ENCODE assay signal across 23 cellular contexts in genomic region chr7:25549315-25549933, GRCh38.
"Had no signal": no experiment of that assay in that cellular context is flagged by ENCODE, and none has a peak within 500 bp of the region (broad histone marks: within the 10 kb centered on the region; RNA-seq: fewer than 3 reads in every experiment).

No MANE protein-coding gene starts in this region.

- H3K4me1 ChIP-seq: body of pancreas, sigmoid colon, transverse colon, vagina had no signal

- H3K4me1 Mint-ChIP-seq: activated CD4-positive, alpha-beta T cell treated with anti-CD3 and anti-CD28 coated beads, Interleukin-2, amount 10 ng/mL, durations not matched to agents 24 days and 14 days; activated CD8-positive, alpha-beta memory T cell treated with anti-CD3 and anti-CD28 coated beads, Interleukin-2, amount 10 ng/mL, durations not matched to agents 7 days and 5 days; stimulated activated naive B cell treated with anti-CD40 and anti-IgM and Interleukin-4, amounts not matched to agents 10 μg/mL and 1 μg/mL and 100 μg/mL, for 72 hours had no signal

- H3K27ac Mint-ChIP-seq: activated CD4-positive, alpha-beta T cell treated with anti-CD3 and anti-CD28 coated beads, Interleukin-2, amount 10 ng/mL, durations not matched to agents 24 days and 14 days; activated CD8-positive, alpha-beta memory T cell treated with anti-CD3 and anti-CD28 coated beads, Interleukin-2, amount 10 ng/mL, durations not matched to agents 7 days and 5 days; activated CD8-positive, alpha-beta T cell treated with anti-CD3 and anti-CD28 coated beads for 36 hours; activated naive CD4-positive, alpha-beta T cell treated with anti-CD3 and anti-CD28 coated beads, Interleukin-2, amount 50 U/mL, for 24 hours; progenitor cell of endocrine pancreas; stimulated activated naive B cell treated with anti-CD40 and anti-IgM and Interleukin-4, amounts not matched to agents 10 μg/mL and 1 μg/mL and 100 μg/mL, for 72 hours; T-helper 1 cell treated with Interleukin-12 subunit alpha and Interleukin-12 subunit beta and Interleukin-4 antibody, amounts not matched to agents 30 μg/mL and 1 μg/mL, for 36 hours had no signal

- H3K4me3 ChIP-seq: body of pancreas, cardiac muscle cell, sigmoid colon, transverse colon, vagina had no signal

- H3K36me3 Mint-ChIP-seq: activated CD8-positive, alpha-beta memory T cell treated with anti-CD3 and anti-CD28 coated beads, Interleukin-2, amount 10 ng/mL, durations not matched to agents 7 days and 5 days; activated naive CD4-positive, alpha-beta T cell treated with anti-CD3 and anti-CD28 coated beads, Interleukin-2, amount 50 U/mL, for 24 hours; stimulated activated naive B cell treated with anti-CD40 and anti-IgM and Interleukin-4, amounts not matched to agents 10 μg/mL and 1 μg/mL and 100 μg/mL, for 72 hours had no signal

- DNase-seq: activated CD4-positive, alpha-beta T cell treated with anti-CD3 and anti-CD28 coated beads, Interleukin-2, amount 10 ng/mL, durations not matched to agents 24 days and 14 days; activated CD8-positive, alpha-beta memory T cell treated with anti-CD3 and anti-CD28 coated beads, Interleukin-2, amount 10 ng/mL, durations not matched to agents 7 days and 5 days; activated CD8-positive, alpha-beta T cell treated with anti-CD3 and anti-CD28 coated beads for 36 hours; activated gamma-delta T cell; activated T-cell treated with anti-CD3 and anti-CD28 coated beads for 4 hours; anterior cingulate cortex; body of pancreas; cortex of kidney; foreskin fibroblast; kidney glomerular epithelial cell; retina; sigmoid colon; stimulated activated CD4-positive, alpha-beta T cell treated with anti-CD3 and anti-CD28 coated beads, Interleukin-2, amount 100 ng/mL, for 48 hours; stimulated activated CD8-positive, alpha-beta memory T cell treated with anti-CD3 and anti-CD28 coated beads, Interleukin-4, amount 100 ng/mL, for 48 hours; stimulated activated naive B cell treated with anti-CD40 and anti-IgM and Interleukin-4, amounts not matched to agents 10 μg/mL and 1 μg/mL and 100 μg/mL, for 72 hours; T1000; transverse colon had no signal

- ATAC-seq: activated CD8-positive, alpha-beta memory T cell treated with anti-CD3 and anti-CD28 coated beads, Interleukin-2, amount 10 ng/mL, durations not matched to agents 7 days and 5 days; activated CD8-positive, alpha-beta T cell treated with anti-CD3 and anti-CD28 coated beads for 36 hours; body of pancreas; stimulated activated naive B cell treated with anti-CD40 and anti-IgM and Interleukin-4, amounts not matched to agents 10 μg/mL and 1 μg/mL and 100 μg/mL, for 72 hours had no signal

- H3K9me3 Mint-ChIP-seq: activated CD4-positive, alpha-beta T cell treated with anti-CD3 and anti-CD28 coated beads, Interleukin-2, amount 10 ng/mL, durations not matched to agents 24 days and 14 days; activated CD8-positive, alpha-beta T cell treated with anti-CD3 and anti-CD28 coated beads for 36 hours; activated naive CD4-positive, alpha-beta T cell treated with anti-CD3 and anti-CD28 coated beads, Interleukin-2, amount 50 U/mL, for 24 hours; neural crest cell; stimulated activated naive B cell treated with anti-CD40 and anti-IgM and Interleukin-4, amounts not matched to agents 10 μg/mL and 1 μg/mL and 100 μg/mL, for 72 hours; T-helper 1 cell treated with Interleukin-12 subunit alpha and Interleukin-12 subunit beta and Interleukin-4 antibody, amounts not matched to agents 30 μg/mL and 1 μg/mL, for 36 hours had no signal

- H3K4me3 Mint-ChIP-seq: activated CD4-positive, alpha-beta T cell treated with anti-CD3 and anti-CD28 coated beads, Interleukin-2, amount 10 ng/mL, durations not matched to agents 24 days and 14 days; activated CD8-positive, alpha-beta memory T cell treated with anti-CD3 and anti-CD28 coated beads, Interleukin-2, amount 10 ng/mL, durations not matched to agents 7 days and 5 days; activated CD8-positive, alpha-beta T cell treated with anti-CD3 and anti-CD28 coated beads for 36 hours; activated naive CD4-positive, alpha-beta T cell treated with anti-CD3 and anti-CD28 coated beads, Interleukin-2, amount 50 U/mL, for 24 hours; neural crest cell; stimulated activated naive B cell treated with anti-CD40 and anti-IgM and Interleukin-4, amounts not matched to agents 10 μg/mL and 1 μg/mL and 100 μg/mL, for 72 hours; T-helper 1 cell treated with Interleukin-12 subunit alpha and Interleukin-12 subunit beta and Interleukin-4 antibody, amounts not matched to agents 30 μg/mL and 1 μg/mL, for 36 hours had no signal

- H3K36me3 ChIP-seq: cardiac muscle cell, sigmoid colon, transverse colon, vagina had no signal

- H3K9me3 ChIP-seq: body of pancreas, sigmoid colon, transverse colon, vagina had no signal
